8 cellular contexts compared by ENCODE assay signal in genomic region chr1:42925132-42925769, GRCh38. TPM values are rescaled to one million over a fixed set of nuclear protein-coding genes. Genes with fewer than 3 reads are reported as not detected.
A peak's percentile ranks its signal among the peaks of the same experiment; 100 is the strongest.
DNase-seq lines count a peak whose midpoint lies in the region; ATAC-seq and TF ChIP-seq lines count a peak whose summit lies in the region.

No MANE protein-coding gene starts in this region.

- no peaks in the 10 kb centered on the region for H3K27me3 ChIP-seq in BLaER1 treated with 17β-estradiol and CSF1 and Interleukin-3, amounts not matched to agents 10 nM and 100 nM
- H3K27me3 ChIP-seq in HUES6 (ENCODE audit: control insufficient read depth, insufficient read depth, low read length), result no peaks in the 10 kb centered on the region
- no peaks in the 10 kb centered on the region for H3K27me3 ChIP-seq in mucosa of rectum (ENCODE audit: control insufficient read depth in 2 of 2, insufficient read depth in 2 of 2, low read length in 2 of 2)
- H3K27me3 ChIP-seq in adrenal gland, result no peaks in the 10 kb centered on the region

- peaks cover 0 to 20% (median 8%) of the 10 kb centered on the region in 11 experiments; a peak in 14 of 22 replicates for H4K20me1 ChIP-seq in BLaER1 treated with 17β-estradiol and CSF1 and Interleukin-3, amounts not matched to agents 10 nM and 100 nM

- no peaks in the 10 kb centered on the region for H3K9me3 ChIP-seq in BLaER1 treated with 17β-estradiol and CSF1 and Interleukin-3, amounts not matched to agents 10 nM and 100 nM (replicated peaks in 1 of 11)
- H3K9me3 ChIP-seq in HUES6 (ENCODE audit: control insufficient read depth, insufficient read depth, low read depth, low read length) (no peaks in the 10 kb centered on the region), mucosa of rectum (ENCODE audit: control insufficient read depth in 2 of 2, low read length in 2 of 2) (no peaks in the 10 kb centered on the region), adrenal gland (replicated peaks in 1 of 3) (no peaks in the 10 kb centered on the region)

- peak overlapping the region; percentile 80 to 90 (median 85); a peak in 19 of 22 replicates for H3K9ac ChIP-seq in BLaER1 treated with 17β-estradiol and CSF1 and Interleukin-3, amounts not matched to agents 10 nM and 100 nM
- peak overlapping the region; percentile 39 for H3K9ac ChIP-seq in HUES6 (ENCODE audit: low read length)
- peak overlapping the region in 1 of 2 donors; percentile 49 for H3K9ac ChIP-seq in mucosa of rectum (ENCODE audit: low read depth in 1 of 2, low read length in 2 of 2)

- H3K4me1 ChIP-seq in BLaER1 treated with 17β-estradiol and CSF1 and Interleukin-3, amounts not matched to agents 10 nM and 100 nM, result peaks cover 37 to 67% (median 56%) of the 10 kb centered on the region in 10 experiments
- H3K4me1 ChIP-seq in HUES6 (ENCODE audit: control insufficient read depth, insufficient read depth, low read length), result peaks cover 12% of the 10 kb centered on the region
- peaks cover 0 to 6% of the 10 kb centered on the region in 2 donors for H3K4me1 ChIP-seq in mucosa of rectum (ENCODE audit: control insufficient read depth in 2 of 2, insufficient read depth in 2 of 2, low read length in 2 of 2)
- H3K4me1 ChIP-seq in adrenal gland (replicated peaks in 1 of 2), result peaks cover 0 to 11% of the 10 kb centered on the region in 2 donors

- intact Hi-C loops in adrenal gland (cut with DNase I), result no loop called here

- peaks cover 44 to 51% (median 47%) of the 10 kb centered on the region in 11 experiments for H3K36me3 ChIP-seq in BLaER1 treated with 17β-estradiol and CSF1 and Interleukin-3, amounts not matched to agents 10 nM and 100 nM
- H3K36me3 ChIP-seq in HUES6 (ENCODE audit: control insufficient read depth, insufficient read depth, low read length), result peaks cover 52% of the 10 kb centered on the region
- H3K36me3 ChIP-seq in mucosa of rectum (ENCODE audit: control insufficient read depth in 2 of 2, insufficient read depth in 2 of 2, low read length in 2 of 2), result peaks cover 36 to 43% of the 10 kb centered on the region in 2 donors
- H3K36me3 ChIP-seq in adrenal gland (replicated peaks in 1 of 2), result peaks cover 0 to 36% of the 10 kb centered on the region in 2 donors

- 64 to 77% (median 70%) methylated on average over 3 of the region's 3 CpGs for WGBS in adrenal gland, 4 donors

- no peak for TF ChIP-seq POLR2A in adrenal gland (IDR thresholded peaks at IDR 0.05)

- H3K27ac ChIP-seq in BLaER1 treated with 17β-estradiol and CSF1 and Interleukin-3, amounts not matched to agents 10 nM and 100 nM, result peak overlapping the region in 10 of 11 experiments; percentile 69 to 91 (median 88); a peak in 18 of 22 replicates
- H3K27ac ChIP-seq in HUES6 (ENCODE audit: low read depth, low read length) (no peak overlapping the region), mucosa of rectum (ENCODE audit: low read depth in 2 of 2, low read length in 2 of 2) (peak overlapping the region; percentile 54 to 89), adrenal gland (peak overlapping the region in 2 of 5 donors; percentile 84 to 87)

- no peak for ATAC-seq in HG02759 (IDR thresholded peaks at IDR 0.05; ENCODE audit: unreplicated experiment)

- in situ Hi-C loops in astrocyte of the cerebellum (cut with HindIII; ENCODE audit: low sequenced_read_pairs), result no loop called here

- H3K4me3 ChIP-seq in BLaER1 treated with 17β-estradiol and CSF1 and Interleukin-3, amounts not matched to agents 10 nM and 100 nM, result peak overlapping the region; percentile 64 to 75 (median 68)
- peak overlapping the region; percentile 67 for H3K4me3 ChIP-seq in HUES6 (ENCODE audit: low read depth, low read length)
- peak overlapping the region; percentile 69 for H3K4me3 ChIP-seq in astrocyte of the cerebellum (ENCODE audit: low read depth, low read length)
- peak overlapping the region; percentile 59 to 60 for H3K4me3 ChIP-seq in mucosa of rectum (ENCODE audit: low read length in 2 of 2)
- peak overlapping the region in 1 of 4 donors; percentile 61 for H3K4me3 ChIP-seq in adrenal gland

- no peak for TF ChIP-seq CTCF in astrocyte of the cerebellum (IDR thresholded peaks at IDR 0.05; ENCODE audit: low read depth, low read length, missing control alignments)
- TF ChIP-seq CTCF in adrenal gland (IDR thresholded peaks at IDR 0.05), result no peak

- H3K4me2 ChIP-seq in BLaER1 treated with 17β-estradiol and CSF1 and Interleukin-3, amounts not matched to agents 10 nM and 100 nM, result peak overlapping the region; percentile 72 to 90 (median 84)

- DNase-seq in astrocyte of the cerebellum (ENCODE audit: low read depth) (no peak), medulla oblongata (ENCODE audit: extremely low spot score) (no peak), adrenal gland (no peak), mucosa of gallbladder (ENCODE audit: low spot score) (no peak)

RNA-seq across cellular contexts. Expression of gene SLC2A1, which starts 33.4 kb away (rescaled TPM):
- total RNA-seq in adrenal gland (100 to 1,000 TPM in 1 of 8 donors, 10 to 100 TPM in 7; 15.4 to 123 (median 27.1) TPM), mucosa of gallbladder (142 TPM)
- 10 to 100 TPM in 1 of 3 donors, 1 to 10 TPM in 2; 4.6 to 12.3 (median 9.3) TPM for polyA plus RNA-seq in adrenal gland
